In genomic region chr7:158694650-158695049, GRCh38 we compare ENCODE assay signal across 31 cellular contexts.
"Had no signal": no experiment of that assay in that cellular context is flagged by ENCODE, and none has a peak within 500 bp of the region (broad histone marks: within the 10 kb centered on the region; RNA-seq: fewer than 3 reads in every experiment).

No MANE protein-coding gene starts in this region.

- ATAC-seq: body of pancreas, natural killer cell, psoas muscle had no signal

- H3K9me3 ChIP-seq: adrenal gland, body of pancreas, colonic mucosa, esophagus squamous epithelium, left ventricle myocardium inferior, psoas muscle, tibial nerve, uterus had no signal

- H3K4me3 ChIP-seq: adrenal gland, body of pancreas, colonic mucosa, esophagus squamous epithelium, left ventricle myocardium inferior, lung, neural progenitor cell, psoas muscle, smooth muscle cell, tibial nerve, uterus had no signal

- H3K9me3 Mint-ChIP-seq: activated naive CD4-positive, alpha-beta T cell treated with anti-CD3 and anti-CD28 coated beads, Interleukin-2, amount 50 U/mL, for 72 hours; activated T-cell treated with anti-CD3 and anti-CD28 coated beads, Interleukin-2, amount 50 U/mL, for 24 hours; natural killer cell; neural progenitor cell had no signal

- H3K27me3 Mint-ChIP-seq: activated T-cell treated with anti-CD3 and anti-CD28 coated beads, Interleukin-2, amount 50 U/mL, for 24 hours had no signal

- H3K4me1 Mint-ChIP-seq: neural progenitor cell had no signal

- H3K27ac Mint-ChIP-seq: activated naive CD4-positive, alpha-beta T cell treated with anti-CD3 and anti-CD28 coated beads, Interleukin-2, amount 50 U/mL, for 72 hours; activated T-cell treated with anti-CD3 and anti-CD28 coated beads, Interleukin-2, amount 50 U/mL, for 24 hours; neural progenitor cell had no signal

- H3K27ac ChIP-seq: adrenal gland, body of pancreas, colonic mucosa, epithelial cell of prostate, esophagus squamous epithelium, left ventricle myocardium inferior, neural progenitor cell, parathyroid adenoma, psoas muscle, tibial nerve, uterus had no signal

- H3K36me3 ChIP-seq: adrenal gland, colonic mucosa, uterus had no signal

- H3K9ac ChIP-seq: neural progenitor cell, parathyroid adenoma had no signal

- DNase-seq: activated CD4-positive, alpha-beta T cell treated with anti-CD3 and anti-CD28 coated beads for 1 hour; activated CD4-positive, alpha-beta T cell treated with anti-CD3 and anti-CD28 coated beads, Interleukin-2, amount 50 U/mL, for 48 hours; activated CD8-positive, alpha-beta memory T cell treated with anti-CD3 and anti-CD28 coated beads, Interleukin-2, amount 50 U/mL, for 48 hours; activated naive CD4-positive, alpha-beta T cell; activated T-cell treated with anti-CD3 and anti-CD28 coated beads, Interleukin-2, amount 50 U/mL, for 24 hours; adrenal gland; aorta; body of pancreas; cerebellar nuclear complex; colonic mucosa; effector CD8-positive, alpha-beta T cell; esophagus squamous epithelium; foreskin melanocyte; islet precursor cell; left ventricle myocardium inferior; mesendoderm; natural killer cell; occipital lobe; psoas muscle; stimulated activated CD4-positive, alpha-beta T cell treated with anti-CD3 and anti-CD28 coated beads, Interleukin-1b, Interleukin-23, amount 100 ng/mL, for 48 hours; stimulated activated CD4-positive, alpha-beta T cell treated with anti-CD3 and anti-CD28 coated beads, Interleukin-4, amount 100 ng/mL, for 4 hours; stimulated activated CD8-positive, alpha-beta memory T cell treated with anti-CD3 and anti-CD28 coated beads, Interleukin-4, amount 100 ng/mL, for 48 hours; stimulated activated naive CD4-positive, alpha-beta T cell treated with Interleukin-2 at 50 U/mL for 16 hours; uterus had no signal

- H2AFZ ChIP-seq: neural progenitor cell, parathyroid adenoma had no signal

- H3K4me3 Mint-ChIP-seq: activated T-cell treated with anti-CD3 and anti-CD28 coated beads, Interleukin-2, amount 50 U/mL, for 24 hours; natural killer cell; neural progenitor cell had no signal

- H3K27me3 ChIP-seq: adrenal gland, body of pancreas, colonic mucosa, esophagus squamous epithelium, neural progenitor cell, tibial nerve, uterus had no signal

- H3K4me1 ChIP-seq: colonic mucosa, neural progenitor cell, parathyroid adenoma, psoas muscle, uterus had no signal

- H3K36me3 Mint-ChIP-seq: natural killer cell had no signal

- H3K79me2 ChIP-seq: parathyroid adenoma had no signal

- H3K4me2 ChIP-seq: neural progenitor cell, smooth muscle cell had no signal
